In the genomic region with DNA sequence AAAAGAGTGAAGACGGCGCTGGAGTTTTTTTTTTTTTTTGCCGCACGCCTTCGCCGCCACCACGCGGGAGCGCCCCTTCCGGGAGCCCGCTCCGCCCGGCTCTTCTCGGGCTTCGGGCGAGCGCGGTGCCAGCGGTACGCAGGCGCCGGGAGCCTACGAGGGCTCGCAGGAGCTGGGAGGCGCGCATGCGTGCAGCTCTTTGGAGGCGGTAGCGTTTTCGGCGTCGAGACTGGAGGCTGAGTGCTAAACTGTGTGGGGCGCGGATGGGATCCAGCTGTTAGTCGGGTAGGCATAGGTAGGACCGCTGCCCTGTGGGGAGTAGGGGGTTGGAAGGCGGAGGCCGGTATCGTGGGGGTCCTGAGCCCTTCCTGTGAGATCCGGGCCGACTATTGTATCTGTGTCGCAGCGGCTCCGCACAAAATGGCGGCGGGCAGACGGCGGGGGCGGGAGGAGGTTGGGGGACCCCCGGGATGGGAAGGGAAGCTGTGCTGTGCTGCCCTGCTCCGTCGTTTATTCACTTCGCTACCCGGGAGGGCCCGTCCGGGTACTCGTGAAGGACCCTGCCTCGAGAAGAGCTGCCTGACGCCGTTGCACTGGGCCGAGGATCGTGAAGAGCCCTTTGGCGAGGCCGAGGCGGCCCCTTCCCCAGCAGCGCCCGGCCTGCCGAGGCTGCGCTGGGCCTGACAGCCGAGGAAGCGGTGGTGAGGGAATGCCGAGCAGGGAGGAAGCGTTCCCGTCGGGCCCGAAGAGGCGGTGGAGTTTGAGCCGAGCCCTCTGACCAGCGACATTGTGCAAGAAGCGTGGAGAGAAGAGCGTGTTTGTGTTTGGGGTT, we compare ENCODE assay signal across 1 cellular context.
TF ChIP-seq lines count a peak whose summit lies in the region.

ZNF638 (plus strand) TSS at position 202 of the 832 bp plus-strand sequence. CDS start 17,173 bp downstream, outside the sequence.

TF ChIP-seq in HepG2, 621 proteins besides CTCF, POLR2A, EP300 and RAD21 (continued from another document and continues in another):
- TF ChIP-seq POGZ (CRISPR knock-in tag; IDR thresholded peaks at IDR 0.05) (peak; percentile 55; the same call in 1 of the 2 replicates), TAF15 (IDR thresholded peaks at IDR 0.05; ENCODE audit: low read depth, low read length, poor library complexity, severe bottlenecking) (peak; percentile 96), GTF3A (CRISPR knock-in tag; conservative IDR thresholded peaks at IDR 0.05) (0 out of 2 replicates have a peak, but pooled peaks have one; percentile 3), PRPF4 (IDR thresholded peaks at IDR 0.05; ENCODE audit: low read depth, low read length, poor library complexity, severe bottlenecking) (no peak), PHF8 (CRISPR knock-in tag; IDR thresholded peaks at IDR 0.05) (peak; percentile 90), ZNF629 (CRISPR knock-in tag; conservative IDR thresholded peaks at IDR 0.05) (no peak), MAFK (conservative IDR thresholded peaks at IDR 0.05 in 1 of 2, IDR thresholded peaks at IDR 0.05 in 1 of 2; ENCODE audit: low read length in 2 of 2) (no peak), SATB2 (CRISPR knock-in tag; IDR thresholded peaks at IDR 0.05) (no peak), NCOA2 (CRISPR knock-in tag; IDR thresholded peaks at IDR 0.05) (0 out of 2 replicates have a peak, but pooled peaks have one; percentile 13), REL (CRISPR knock-in tag; conservative IDR thresholded peaks at IDR 0.05) (peak; percentile 62; the same call in 1 of the 2 replicates), MEF2D (CRISPR knock-in tag; IDR thresholded peaks at IDR 0.05) (peak; percentile 46), SETDB1 (CRISPR knock-in tag; IDR thresholded peaks at IDR 0.05; ENCODE audit: borderline replicate concordance) (no peak), ZBTB37 (CRISPR knock-in tag; IDR thresholded peaks at IDR 0.05) (no peak), PCBP2 (optimal IDR thresholded peaks at IDR 0.05; ENCODE audit: low read depth, low read length, poor library complexity, severe bottlenecking) (peak; percentile 69), THAP9 (CRISPR knock-in tag; IDR thresholded peaks at IDR 0.05; ENCODE audit: borderline replicate concordance) (peak; percentile 90), MXD4 (CRISPR knock-in tag; IDR thresholded peaks at IDR 0.05) (peak; percentile 62), ZBTB4 (CRISPR knock-in tag; IDR thresholded peaks at IDR 0.05; ENCODE audit: borderline replicate concordance) (peak; percentile 47; the same call in 1 of the 2 replicates), ZNF850 (CRISPR knock-in tag; conservative IDR thresholded peaks at IDR 0.05) (no peak), KLF12 (CRISPR knock-in tag; IDR thresholded peaks at IDR 0.05; ENCODE audit: borderline replicate concordance) (no peak; the same call in 1 of the 2 replicates), ZNF878 (CRISPR knock-in tag; IDR thresholded peaks at IDR 0.05) (no peak), MAFG (CRISPR knock-in tag; IDR thresholded peaks at IDR 0.05) (no peak; the same call in 1 of the 2 replicates), AFF4 (CRISPR knock-in tag; IDR thresholded peaks at IDR 0.05) (0 out of 2 replicates have a peak, but pooled peaks have one; percentile 34), GTF2F1 (IDR thresholded peaks at IDR 0.05; ENCODE audit: low read length) (no peak), XRCC5 (optimal IDR thresholded peaks at IDR 0.05; ENCODE audit: low read length) (peak; percentile 93), ZNF451 (CRISPR knock-in tag; IDR thresholded peaks at IDR 0.05) (peak; percentile 80), FOSL2 (CRISPR knock-in tag; IDR thresholded peaks at IDR 0.05) (peak; percentile 37; the same call in 1 of the 2 replicates), ETS1 (CRISPR knock-in tag; IDR thresholded peaks at IDR 0.05) (no peak), GPN1 (CRISPR knock-in tag; IDR thresholded peaks at IDR 0.05; ENCODE audit: borderline replicate concordance) (no peak), ZNF460 (CRISPR knock-in tag; IDR thresholded peaks at IDR 0.05; ENCODE audit: borderline replicate concordance) (no peak), IRX3 (CRISPR knock-in tag; IDR thresholded peaks at IDR 0.05; ENCODE audit: borderline replicate concordance, low read depth) (peak; percentile 73; the same call in 1 of the 2 replicates), HMGA1 (CRISPR knock-in tag; conservative IDR thresholded peaks at IDR 0.05) (no peak), MED8 (CRISPR knock-in tag; IDR thresholded peaks at IDR 0.05; ENCODE audit: insufficient replicate concordance) (no peak), TOPORS (CRISPR knock-in tag; IDR thresholded peaks at IDR 0.05) (peak; percentile 95; the same call in 1 of the 2 replicates), ZMYM2 (CRISPR knock-in tag; IDR thresholded peaks at IDR 0.05) (peak; percentile 75), HNF4A (CRISPR knock-in tag; IDR thresholded peaks at IDR 0.05) (peak; percentile 78), PHF5A (CRISPR knock-in tag; IDR thresholded peaks at IDR 0.05; ENCODE audit: low read depth, unreplicated experiment) (peak; percentile 3), ZNF331 (CRISPR knock-in tag; IDR thresholded peaks at IDR 0.05) (peak; percentile 67)
- TF ChIP-seq, protein P1, sequence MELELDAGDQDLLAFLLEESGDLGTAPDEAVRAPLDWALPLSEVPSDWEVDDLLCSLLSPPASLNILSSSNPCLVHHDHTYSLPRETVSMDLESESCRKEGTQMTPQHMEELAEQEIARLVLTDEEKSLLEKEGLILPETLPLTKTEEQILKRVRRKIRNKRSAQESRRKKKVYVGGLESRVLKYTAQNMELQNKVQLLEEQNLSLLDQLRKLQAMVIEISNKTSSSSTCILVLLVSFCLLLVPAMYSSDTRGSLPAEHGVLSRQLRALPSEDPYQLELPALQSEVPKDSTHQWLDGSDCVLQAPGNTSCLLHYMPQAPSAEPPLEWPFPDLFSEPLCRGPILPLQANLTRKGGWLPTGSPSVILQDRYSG (CRISPR knock-in tag; IDR thresholded peaks at IDR 0.05): no peak
- TF ChIP-seq, protein P2, sequence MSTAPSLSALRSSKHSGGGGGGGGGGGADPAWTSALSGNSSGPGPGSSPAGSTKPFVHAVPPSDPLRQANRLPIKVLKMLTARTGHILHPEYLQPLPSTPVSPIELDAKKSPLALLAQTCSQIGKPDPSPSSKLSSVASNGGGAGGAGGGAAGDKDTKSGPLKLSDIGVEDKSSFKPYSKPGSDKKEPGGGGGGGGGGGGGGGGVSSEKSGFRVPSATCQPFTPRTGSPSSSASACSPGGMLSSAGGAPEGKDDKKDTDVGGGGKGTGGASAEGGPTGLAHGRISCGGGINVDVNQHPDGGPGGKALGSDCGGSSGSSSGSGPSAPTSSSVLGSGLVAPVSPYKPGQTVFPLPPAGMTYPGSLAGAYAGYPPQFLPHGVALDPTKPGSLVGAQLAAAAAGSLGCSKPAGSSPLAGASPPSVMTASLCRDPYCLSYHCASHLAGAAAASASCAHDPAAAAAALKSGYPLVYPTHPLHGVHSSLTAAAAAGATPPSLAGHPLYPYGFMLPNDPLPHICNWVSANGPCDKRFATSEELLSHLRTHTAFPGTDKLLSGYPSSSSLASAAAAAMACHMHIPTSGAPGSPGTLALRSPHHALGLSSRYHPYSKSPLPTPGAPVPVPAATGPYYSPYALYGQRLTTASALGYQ (CRISPR knock-in tag; IDR thresholded peaks at IDR 0.05): no peak
- TF ChIP-seq, protein P3, sequence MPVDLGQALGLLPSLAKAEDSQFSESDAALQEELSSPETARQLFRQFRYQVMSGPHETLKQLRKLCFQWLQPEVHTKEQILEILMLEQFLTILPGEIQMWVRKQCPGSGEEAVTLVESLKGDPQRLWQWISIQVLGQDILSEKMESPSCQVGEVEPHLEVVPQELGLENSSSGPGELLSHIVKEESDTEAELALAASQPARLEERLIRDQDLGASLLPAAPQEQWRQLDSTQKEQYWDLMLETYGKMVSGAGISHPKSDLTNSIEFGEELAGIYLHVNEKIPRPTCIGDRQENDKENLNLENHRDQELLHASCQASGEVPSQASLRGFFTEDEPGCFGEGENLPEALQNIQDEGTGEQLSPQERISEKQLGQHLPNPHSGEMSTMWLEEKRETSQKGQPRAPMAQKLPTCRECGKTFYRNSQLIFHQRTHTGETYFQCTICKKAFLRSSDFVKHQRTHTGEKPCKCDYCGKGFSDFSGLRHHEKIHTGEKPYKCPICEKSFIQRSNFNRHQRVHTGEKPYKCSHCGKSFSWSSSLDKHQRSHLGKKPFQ (CRISPR knock-in tag; IDR thresholded peaks at IDR 0.05; ENCODE audit: insufficient replicate concordance): no peak
- TF ChIP-seq, protein P4, sequence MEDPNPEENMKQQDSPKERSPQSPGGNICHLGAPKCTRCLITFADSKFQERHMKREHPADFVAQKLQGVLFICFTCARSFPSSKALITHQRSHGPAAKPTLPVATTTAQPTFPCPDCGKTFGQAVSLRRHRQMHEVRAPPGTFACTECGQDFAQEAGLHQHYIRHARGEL (CRISPR knock-in tag; IDR thresholded peaks at IDR 0.05): no peak
